9 cellular contexts compared by ENCODE assay signal in genomic region chr2:45342-46130, GRCh38. TPM values are rescaled to one million over a fixed set of nuclear protein-coding genes. Genes with fewer than 3 reads are reported as not detected.
DNase-seq lines count a peak whose midpoint lies in the region; ATAC-seq and TF ChIP-seq lines count a peak whose summit lies in the region.
"Had no signal": no experiment of that assay in that cellular context is flagged by ENCODE, and none has a peak within 500 bp of the region (broad histone marks: within the 10 kb centered on the region; RNA-seq: fewer than 3 reads in every experiment).

No MANE protein-coding gene starts in this region.

- H3K4me3 Mint-ChIP-seq in activated naive CD8-positive, alpha-beta T cell, result peak overlapping the region; percentile 66
- H3K4me3 Mint-ChIP-seq: memory B cell had no signal

- no peak overlapping the region for H3K4me2 ChIP-seq in SK-N-SH

- H3K27ac ChIP-seq in SK-N-SH (ENCODE audit: low read depth in 2 of 2, low read length in 1 of 2), result no peak overlapping the region
- H3K27ac ChIP-seq in suprapubic skin, result peak overlapping the region; percentile 52

- CTCF ChIA-PET in SK-N-SH (lab: Yijun Ruan, JAX), result interaction anchor here (0.8 to 1.1 kb wide), 2 partner anchors 25 to 71 kb away, joined by 3 read pairs; no protein-coding TSS in a partner anchor

- H3K27ac Mint-ChIP-seq in activated naive CD8-positive, alpha-beta T cell, result no peak overlapping the region
- H3K27ac Mint-ChIP-seq: memory B cell had no signal

- DNase-seq in SK-N-SH (peak; percentile 30), left kidney (ENCODE audit: low read depth, low spot score) (peak; percentile 50), suprapubic skin (ENCODE audit: low spot score in 2 of 2) (no peak), activated gamma-delta T cell treated with Interleukin-2 at 50 U/mL for 16 hours (no peak), NCI-H1436 treated with DMSO at 0.1 percent for 48 hours (lab: John Stamatoyannopoulos, UW) (no peak)

- no peaks in the 10 kb centered on the region for H3K79me2 ChIP-seq in SK-N-SH (ENCODE audit: insufficient read depth)

- no peak for TF ChIP-seq EP300 in SK-N-SH (IDR thresholded peaks at IDR 0.05; ENCODE audit: borderline replicate concordance in 1 of 2, low read depth in 1 of 2, low read length in 1 of 2)
- TF ChIP-seq EP300 in suprapubic skin (IDR thresholded peaks at IDR 0.05), result no peak

- H3K9me2 ChIP-seq in SK-N-SH, result no peaks in the 10 kb centered on the region

- H2AFZ ChIP-seq in SK-N-SH (ENCODE audit: low read depth), result no peak overlapping the region

- POLR2A ChIA-PET in SK-N-SH (lab: Yijun Ruan, JAX), result no interaction called here

- H3K27me3 ChIP-seq in SK-N-SH (ENCODE audit: insufficient read depth) (peaks cover 15% of the 10 kb centered on the region; the same call in 1 of the 2 replicates), suprapubic skin (peaks cover 32% of the 10 kb centered on the region)

- peaks cover 14% of the 10 kb centered on the region for H3K27me3 Mint-ChIP-seq in activated naive CD8-positive, alpha-beta T cell

- H4K20me1 ChIP-seq in SK-N-SH (ENCODE audit: insufficient read depth), result no peaks in the 10 kb centered on the region

- no peak for TF ChIP-seq POLR2A in suprapubic skin (IDR thresholded peaks at IDR 0.05)

- H3K9me3 Mint-ChIP-seq in activated naive CD8-positive, alpha-beta T cell (ENCODE audit: low read depth), result no peaks in the 10 kb centered on the region

- peaks cover 24% of the 10 kb centered on the region for H3K4me1 Mint-ChIP-seq in activated naive CD8-positive, alpha-beta T cell (ENCODE audit: low read depth)

- 6% methylated on average over 32 of the region's 76 CpGs for WGBS in SK-N-SH (ENCODE audit: low lambda C conversion rate)
- WGBS in suprapubic skin, result 0% methylated on average over 1 of the region's 76 CpGs

- ATAC-seq in SK-N-SH treated with all-trans-retinoic acid at 6 μM for 48 hours (no peak), HG02678 (IDR thresholded peaks at IDR 0.05; ENCODE audit: unreplicated experiment) (no peak)

- H3F3A ChIP-seq in SK-N-SH (replicated peaks; ENCODE audit: insufficient read depth), result no peaks in the 10 kb centered on the region

- H3K36me3 ChIP-seq in SK-N-SH (replicated peaks in 1 of 2; ENCODE audit: control insufficient read depth in 1 of 2, insufficient read depth in 2 of 2, low read length in 1 of 2) (no peaks in the 10 kb centered on the region), suprapubic skin (no peaks in the 10 kb centered on the region)

- TF ChIP-seq CTCF in SK-N-SH (IDR thresholded peaks at IDR 0.05) (no peak), suprapubic skin (IDR thresholded peaks at IDR 0.05) (no peak)

- H3K36me3 Mint-ChIP-seq in activated naive CD8-positive, alpha-beta T cell, result no peaks in the 10 kb centered on the region

- H3K9me3 ChIP-seq in SK-N-SH (no peaks in the 10 kb centered on the region), suprapubic skin (no peaks in the 10 kb centered on the region)

- H3K4me1 ChIP-seq in SK-N-SH (ENCODE audit: control insufficient read depth in 1 of 2, insufficient read depth in 2 of 2, low read depth in 1 of 2, low read length in 1 of 2), result peaks cover 0 to 3% of the 10 kb centered on the region in 2 experiments; a peak in 1 of 4 replicates
- peaks cover 36% of the 10 kb centered on the region for H3K4me1 ChIP-seq in suprapubic skin

- H3K9ac ChIP-seq in SK-N-SH, result no peak overlapping the region

- no peak for TF ChIP-seq RAD21 in SK-N-SH (IDR thresholded peaks at IDR 0.05; ENCODE audit: low read length)

- H3K4me3 ChIP-seq in SK-N-SH (ENCODE audit: low read depth in 2 of 2, low read length in 1 of 2) (no peak overlapping the region; a peak in 1 of 4 replicates), suprapubic skin (peak overlapping the region; percentile 72)

TF ChIP-seq in SK-N-SH, 30 proteins besides CTCF, POLR2A, EP300 and RAD21:
- TF ChIP-seq GABPA (IDR thresholded peaks at IDR 0.05; ENCODE audit: low read depth) (no peak), TCF12 (IDR thresholded peaks at IDR 0.05) (no peak), MEF2A (IDR thresholded peaks at IDR 0.05; ENCODE audit: borderline replicate concordance, low read depth) (no peak), USF2 (IDR thresholded peaks at IDR 0.05; ENCODE audit: borderline replicate concordance, low read depth, low read length) (no peak), IRF3 (IDR thresholded peaks at IDR 0.05; ENCODE audit: low read depth, low read length) (no peak), TEAD4 (IDR thresholded peaks at IDR 0.05; ENCODE audit: borderline replicate concordance, insufficient read depth) (no peak), USF1 (IDR thresholded peaks at IDR 0.05; ENCODE audit: borderline replicate concordance, low read depth) (no peak)
TF ChIP-seq in SK-N-SH: peak in this region for 0.

TF ChIP-seq in SK-N-SH treated with all-trans-retinoic acid at 6 μM for 48 hours, 23 proteins besides CTCF, POLR2A, EP300 and RAD21:
- TF ChIP-seq RARB (CRISPR knock-in tag; IDR thresholded peaks at IDR 0.05), result no peak
- TF ChIP-seq CSRNP3 (CRISPR knock-in tag; IDR thresholded peaks at IDR 0.05), result no peak
- no peak for TF ChIP-seq SNAI2 (CRISPR knock-in tag; IDR thresholded peaks at IDR 0.05)
- no peak for TF ChIP-seq POU6F1 (CRISPR knock-in tag; IDR thresholded peaks at IDR 0.05; ENCODE audit: borderline replicate concordance, low read depth)
- no peak for TF ChIP-seq PPARA (CRISPR knock-in tag; IDR thresholded peaks at IDR 0.05; ENCODE audit: borderline replicate concordance)
- TF ChIP-seq ZFP3 (CRISPR knock-in tag; IDR thresholded peaks at IDR 0.05), result no peak
- no peak for TF ChIP-seq ESRRG (CRISPR knock-in tag; IDR thresholded peaks at IDR 0.05)
- TF ChIP-seq GLIS3 (CRISPR knock-in tag; IDR thresholded peaks at IDR 0.05), result no peak
- TF ChIP-seq ZC3H10 (CRISPR knock-in tag; IDR thresholded peaks at IDR 0.05), result no peak
- TF ChIP-seq ZNF8 (CRISPR knock-in tag; IDR thresholded peaks at IDR 0.05), result no peak
- TF ChIP-seq TCF4 (CRISPR knock-in tag; IDR thresholded peaks at IDR 0.05; ENCODE audit: borderline replicate concordance), result no peak
- no peak for TF ChIP-seq ISL1 (CRISPR knock-in tag; IDR thresholded peaks at IDR 0.05)
- no peak for TF ChIP-seq TOX (CRISPR knock-in tag; IDR thresholded peaks at IDR 0.05; ENCODE audit: borderline replicate concordance)
- TF ChIP-seq ZNF70 (CRISPR knock-in tag; IDR thresholded peaks at IDR 0.05), result no peak
- TF ChIP-seq OSR1 (CRISPR knock-in tag; IDR thresholded peaks at IDR 0.05), result no peak
- TF ChIP-seq ARNTL (CRISPR knock-in tag; IDR thresholded peaks at IDR 0.05; ENCODE audit: borderline replicate concordance, low read depth), result no peak
- no peak for TF ChIP-seq ZNF565 (CRISPR knock-in tag; conservative IDR thresholded peaks at IDR 0.05; ENCODE audit: low read depth)

RNA-seq across cellular contexts. Expression of gene FAM110C, which starts 0.8 kb away (rescaled TPM):
- not detected in 2 replicates for polyA plus RNA-seq in SK-N-SH (2012; rRNA removed)
- under 0.01 TPM in 1 of 2 replicates, not detected in the other for polyA plus RNA-seq in SK-N-SH (2012; cell fraction: cytosol; rRNA removed)
- not detected in 2 replicates for polyA plus RNA-seq in SK-N-SH (2012; cell fraction: nucleus; rRNA removed)
- 10 to 100 TPM; 10.7 to 22.0 (median 17.6) TPM for total RNA-seq in suprapubic skin

Comparison
In these comparisons a context has a peak if more than half of its experiments do, and no peak if none do; other contexts are left out.
1. DNase-seq: peak in SK-N-SH (single experiment) and left kidney (single experiment); none in suprapubic skin (0 of 2), activated gamma-delta T cell treated with Interleukin-2 at 50 U/mL for 16 hours (single experiment) and NCI-H1436 treated with DMSO at 0.1 percent for 48 hours (single experiment).